In genomic region chr15:66388057-66388363, GRCh38 we compare ENCODE assay signal across 8 cellular contexts. TPM values are rescaled to one million over a fixed set of nuclear protein-coding genes. Genes with fewer than 3 reads are reported as not detected.
DNase-seq lines count a peak whose midpoint lies in the region; ATAC-seq, FAIRE-seq and TF ChIP-seq lines count a peak whose summit lies in the region.

No MANE protein-coding gene starts in this region.

- intact Hi-C loops in activated CD4-positive, alpha-beta T cell treated with anti-CD3 and anti-CD28 coated beads, Interleukin-2, amount 10 ng/mL, durations not matched to agents 24 days and 14 days (cut with micrococcal nuclease), result no loop called here
- intact Hi-C loops in kidney (cut with DNase I), result no loop called here
- intact Hi-C loops in testis (cut with DNase I; ENCODE audit: low total_unique reads), result loop anchor here (5.0 kb wide), 1 partner anchor 109 kb away; the partner anchor contains the start of gene SNAPC5

- H3K27ac ChIP-seq in kidney (ENCODE audit: low read depth in 2 of 2, low read length in 2 of 2) (peak overlapping the region; percentile 67 to 68), testis (peak overlapping the region in 1 of 2 donors; percentile 94)

- H3K4me3 Mint-ChIP-seq in activated CD4-positive, alpha-beta T cell treated with anti-CD3 and anti-CD28 coated beads, Interleukin-2, amount 10 ng/mL, durations not matched to agents 24 days and 14 days, result peak overlapping the region; percentile 98
- H3K4me3 Mint-ChIP-seq in activated naive CD8-positive, alpha-beta T cell treated with anti-CD3 and anti-CD28 coated beads for 36 hours, result peak overlapping the region; percentile 95

- peaks cover 29% of the 10 kb centered on the region for H3K36me3 Mint-ChIP-seq in activated CD4-positive, alpha-beta T cell treated with anti-CD3 and anti-CD28 coated beads, Interleukin-2, amount 10 ng/mL, durations not matched to agents 24 days and 14 days (ENCODE audit: low read depth)
- H3K36me3 Mint-ChIP-seq in activated naive CD8-positive, alpha-beta T cell treated with anti-CD3 and anti-CD28 coated beads for 36 hours, result peaks cover 62% of the 10 kb centered on the region

- no peak for FAIRE-seq in kidney (lab: Jason Lieb, UNC)

- H3K27me3 Mint-ChIP-seq in activated CD4-positive, alpha-beta T cell treated with anti-CD3 and anti-CD28 coated beads, Interleukin-2, amount 10 ng/mL, durations not matched to agents 24 days and 14 days, result no peaks in the 10 kb centered on the region
- no peaks in the 10 kb centered on the region for H3K27me3 Mint-ChIP-seq in activated naive CD8-positive, alpha-beta T cell treated with anti-CD3 and anti-CD28 coated beads for 36 hours

- H3K4me1 ChIP-seq in kidney (ENCODE audit: control insufficient read depth in 1 of 2, insufficient read depth in 1 of 2, low read depth in 1 of 2, low read length in 2 of 2) (peaks cover 6 to 12% of the 10 kb centered on the region in 2 donors), testis (peaks cover 17% of the 10 kb centered on the region)

- 8 to 14% methylated on average over 3 of the region's 3 CpGs for WGBS in testis, 2 donors

- H3K4me1 Mint-ChIP-seq in activated CD4-positive, alpha-beta T cell treated with anti-CD3 and anti-CD28 coated beads, Interleukin-2, amount 10 ng/mL, durations not matched to agents 24 days and 14 days, result peaks cover 52% of the 10 kb centered on the region
- peaks cover 46% of the 10 kb centered on the region for H3K4me1 Mint-ChIP-seq in activated naive CD8-positive, alpha-beta T cell treated with anti-CD3 and anti-CD28 coated beads for 36 hours

- H3K36me3 ChIP-seq in kidney (ENCODE audit: control insufficient read depth in 1 of 2, insufficient read depth in 2 of 2, low read length in 2 of 2) (no peaks in the 10 kb centered on the region), testis (ENCODE audit: low read depth, missing control alignments) (no peaks in the 10 kb centered on the region)

- no peaks in the 10 kb centered on the region for H3K9me3 Mint-ChIP-seq in activated CD4-positive, alpha-beta T cell treated with anti-CD3 and anti-CD28 coated beads, Interleukin-2, amount 10 ng/mL, durations not matched to agents 24 days and 14 days
- H3K9me3 Mint-ChIP-seq in activated naive CD8-positive, alpha-beta T cell treated with anti-CD3 and anti-CD28 coated beads for 36 hours, result no peaks in the 10 kb centered on the region

- no peaks in the 10 kb centered on the region for H3K9me3 ChIP-seq in kidney (ENCODE audit: control insufficient read depth in 1 of 2, low read length in 2 of 2)
- H3K9me3 ChIP-seq in testis, result no peaks in the 10 kb centered on the region

- H3K27me3 ChIP-seq in testis, result no peaks in the 10 kb centered on the region

- no peak for TF ChIP-seq POLR2A in testis (IDR thresholded peaks at IDR 0.05)

- H3K27ac Mint-ChIP-seq in activated CD4-positive, alpha-beta T cell treated with anti-CD3 and anti-CD28 coated beads, Interleukin-2, amount 10 ng/mL, durations not matched to agents 24 days and 14 days, result peak overlapping the region; percentile 93
- H3K27ac Mint-ChIP-seq in activated naive CD8-positive, alpha-beta T cell treated with anti-CD3 and anti-CD28 coated beads for 36 hours, result peak overlapping the region; percentile 87

- TF ChIP-seq CTCF in kidney (IDR thresholded peaks at IDR 0.05; ENCODE audit: borderline replicate concordance, extremely low read depth, insufficient read depth) (no peak), testis (IDR thresholded peaks at IDR 0.05) (no peak)

- peak overlapping the region in 1 of 2 donors; percentile 74 for H3K9ac ChIP-seq in kidney (ENCODE audit: low read length in 2 of 2)

- no peak for ATAC-seq in GM18873 (IDR thresholded peaks at IDR 0.05; ENCODE audit: low FRiP score, unreplicated experiment)
- ATAC-seq in GM21825 (IDR thresholded peaks at IDR 0.05; ENCODE audit: unreplicated experiment), result no peak

- H3K4me3 ChIP-seq in kidney (ENCODE audit: low read length in 2 of 2), result peak overlapping the region; percentile 68 to 81
- H3K4me3 ChIP-seq in testis, result peak overlapping the region; percentile 92 to 93

- DNase-seq in activated CD4-positive, alpha-beta T cell treated with anti-CD3 and anti-CD28 coated beads, Interleukin-2, amount 10 ng/mL, durations not matched to agents 24 days and 14 days, result no peak
- no peak for DNase-seq in activated CD4-positive, alpha-beta T cell treated with anti-CD3 and anti-CD28 coated beads, Interleukin-2, amount 50 U/mL, for 1 hour
- DNase-seq in activated naive CD8-positive, alpha-beta T cell treated with anti-CD3 and anti-CD28 coated beads for 36 hours, result no peak
- no peak for DNase-seq in kidney
- no peak for DNase-seq in testis
- DNase-seq in stimulated activated CD4-positive, alpha-beta T cell treated with anti-CD3 and anti-CD28 coated beads, Interleukin-4, amount 100 ng/mL, for 24 hours, result no peak

RNA-seq across cellular contexts. Expression of gene MAP2K1, which starts 1.3 kb away (rescaled TPM):
- total RNA-seq in activated CD4-positive, alpha-beta T cell treated with anti-CD3 and anti-CD28 coated beads, Interleukin-2, amount 10 ng/mL, durations not matched to agents 24 days and 14 days, result 98.9 and 106 TPM in 2 replicates
- 100 to 1,000 TPM; 103 to 108 TPM for total RNA-seq in activated naive CD8-positive, alpha-beta T cell treated with anti-CD3 and anti-CD28 coated beads for 36 hours
- total RNA-seq in kidney, result 49.4 TPM
- polyA plus RNA-seq in kidney (ENCODE audit: insufficient read depth, low read depth, low replicate concordance), result 33.1 TPM
- total RNA-seq in testis, result 10 to 100 TPM; 27.6 to 29.6 TPM
- polyA plus RNA-seq in testis (ENCODE audit: insufficient read depth, low read depth, low replicate concordance), result 26.1 TPM

RNA-seq across cellular contexts. Expression of gene TIPIN, which starts 31.5 kb away (rescaled TPM):
- 56.2 and 60.0 TPM in 2 replicates for total RNA-seq in activated CD4-positive, alpha-beta T cell treated with anti-CD3 and anti-CD28 coated beads, Interleukin-2, amount 10 ng/mL, durations not matched to agents 24 days and 14 days
- 10 to 100 TPM; 78.4 to 78.7 TPM for total RNA-seq in activated naive CD8-positive, alpha-beta T cell treated with anti-CD3 and anti-CD28 coated beads for 36 hours
- total RNA-seq in kidney (7.5 TPM), testis (10 to 100 TPM; 20.7 to 36.8 TPM)
- polyA plus RNA-seq in kidney (ENCODE audit: insufficient read depth, low read depth, low replicate concordance) (4.3 TPM), testis (ENCODE audit: insufficient read depth, low read depth, low replicate concordance) (31.7 TPM)
